ENCODE assay signal across 31 cellular contexts in the genomic region with DNA sequence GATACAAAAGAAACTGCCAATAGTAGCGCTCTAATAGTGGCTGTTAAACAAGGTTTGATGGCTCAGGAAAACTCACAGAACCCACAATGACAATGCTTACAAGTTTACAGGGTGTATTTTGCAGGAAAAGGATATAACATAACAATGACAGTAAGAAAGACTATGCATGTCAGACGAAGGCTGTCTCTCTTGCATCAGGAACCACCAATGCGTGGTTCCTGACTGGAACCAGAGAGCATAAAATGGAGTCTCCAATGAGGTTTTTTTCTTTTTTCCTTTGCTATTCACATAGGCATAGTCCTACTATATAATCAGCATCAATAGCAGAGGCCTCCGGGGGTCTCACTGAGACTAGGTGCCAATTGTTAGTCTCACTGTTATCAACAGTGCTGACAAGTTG.
"Had no signal": no experiment of that assay in that cellular context is flagged by ENCODE, and none has a peak within 500 bp of the region (broad histone marks: within the 10 kb centered on the region; RNA-seq: fewer than 3 reads in every experiment).

No MANE protein-coding gene starts in this region.

- H3K9me3 Mint-ChIP-seq: nephron, neural progenitor cell, type B pancreatic cell had no signal

- H3K4me2 ChIP-seq: neural progenitor cell had no signal

- H3K4me1 Mint-ChIP-seq: naive thymus-derived CD4-positive, alpha-beta T cell; natural killer cell; nephron; stimulated activated effector memory CD8-positive, alpha-beta T cell treated with anti-CD3 and anti-CD28 coated beads, Interleukin-12 subunit alpha, Interleukin-12 subunit beta, amount 100 ng/mL, for 72 hours; stimulated activated naive B cell treated with anti-CD40 and anti-IgM and Interleukin-4, amounts not matched to agents 10 μg/mL and 1 μg/mL and 100 μg/mL, for 72 hours; stimulated activated naive CD8-positive, alpha-beta T cell treated with anti-CD3 and anti-CD28 coated beads, Interleukin-15, amount 100 ng/mL, for 72 hours had no signal

- H3K79me2 ChIP-seq: parathyroid adenoma had no signal

- H3K4me1 ChIP-seq: neural progenitor cell, parathyroid adenoma, psoas muscle, right lobe of liver, sigmoid colon, suprapubic skin, testis, tibial artery, transverse colon, upper lobe of right lung, uterus had no signal

- H3K4me3 ChIP-seq: neural progenitor cell, ovary, psoas muscle, right lobe of liver, sigmoid colon, suprapubic skin, testis, tibial artery, transverse colon, upper lobe of right lung, uterus had no signal

- DNase-seq: naive thymus-derived CD4-positive, alpha-beta T cell; natural killer cell; nucleus accumbens; ovary; posterior cingulate gyrus; psoas muscle; right cardiac atrium; right lobe of liver; sigmoid colon; small intestine; stimulated activated CD4-positive, alpha-beta T cell treated with anti-CD3 and anti-CD28 coated beads, Interleukin-15, amount 100 ng/mL, for 24 hours; stimulated activated CD4-positive, alpha-beta T cell treated with anti-CD3 and anti-CD28 coated beads, Interleukin-2, amount 100 ng/mL, for 24 hours; stimulated activated CD4-positive, alpha-beta T cell treated with anti-CD3 and anti-CD28 coated beads, Interleukin-2, amount 100 ng/mL, for 48 hours; stimulated activated CD4-positive, alpha-beta T cell treated with anti-CD3 and anti-CD28 coated beads, Interleukin-4, amount 100 ng/mL, for 24 hours; stimulated activated naive B cell treated with anti-CD40 and anti-IgM and Interleukin-4, amounts not matched to agents 10 μg/mL and 1 μg/mL and 100 μg/mL, for 72 hours; stimulated activated naive CD8-positive, alpha-beta T cell treated with anti-CD3 and anti-CD28 coated beads, Interleukin-15, amount 100 ng/mL, for 72 hours; stimulated activated naive CD8-positive, alpha-beta T cell treated with anti-CD3 and anti-CD28 coated beads, Interleukin-15, Interleukin-2, amounts not matched to agents 100 U/mL and 50 U/mL, for 24 hours; substantia nigra; testis; tibial artery; transverse colon; upper lobe of right lung; uterus had no signal

- H3K4me3 Mint-ChIP-seq: naive thymus-derived CD4-positive, alpha-beta T cell; natural killer cell; nephron; neural progenitor cell; stimulated activated effector memory CD8-positive, alpha-beta T cell treated with anti-CD3 and anti-CD28 coated beads, Interleukin-12 subunit alpha, Interleukin-12 subunit beta, amount 100 ng/mL, for 72 hours; stimulated activated naive B cell treated with anti-CD40 and anti-IgM and Interleukin-4, amounts not matched to agents 10 μg/mL and 1 μg/mL and 100 μg/mL, for 72 hours; stimulated activated naive CD8-positive, alpha-beta T cell treated with anti-CD3 and anti-CD28 coated beads, Interleukin-15, amount 100 ng/mL, for 72 hours; type B pancreatic cell had no signal

- H3K9me3 ChIP-seq: neutrophil, ovary, psoas muscle, right lobe of liver, sigmoid colon, suprapubic skin, testis, tibial artery, transverse colon, upper lobe of right lung, uterus had no signal

- H3K36me3 ChIP-seq: neural progenitor cell, neutrophil, ovary, right lobe of liver, sigmoid colon, suprapubic skin, tibial artery, transverse colon, upper lobe of right lung, uterus had no signal

- H2AFZ ChIP-seq: neural progenitor cell, parathyroid adenoma had no signal

- H3K27me3 ChIP-seq: neural progenitor cell, neutrophil, ovary, right lobe of liver, sigmoid colon, suprapubic skin, testis, tibial artery, transverse colon, upper lobe of right lung, uterus had no signal

- ATAC-seq: naive thymus-derived CD4-positive, alpha-beta T cell; natural killer cell; psoas muscle; right cardiac atrium; right lobe of liver; stimulated activated effector memory CD8-positive, alpha-beta T cell treated with anti-CD3 and anti-CD28 coated beads, Interleukin-12 subunit alpha, Interleukin-12 subunit beta, amount 100 ng/mL, for 72 hours; stimulated activated naive B cell treated with anti-CD40 and anti-IgM and Interleukin-4, amounts not matched to agents 10 μg/mL and 1 μg/mL and 100 μg/mL, for 72 hours; stimulated activated naive CD8-positive, alpha-beta T cell treated with anti-CD3 and anti-CD28 coated beads, Interleukin-15, amount 100 ng/mL, for 72 hours; stimulated activated naive CD8-positive, alpha-beta T cell treated with anti-CD3 and anti-CD28 coated beads, Interleukin-15, Interleukin-2, amounts not matched to agents 100 U/mL and 50 U/mL, for 24 hours; upper lobe of right lung had no signal

- H3K27ac Mint-ChIP-seq: naive thymus-derived CD4-positive, alpha-beta T cell; natural killer cell; nephron; neural progenitor cell; progenitor cell of endocrine pancreas; stimulated activated effector memory CD8-positive, alpha-beta T cell treated with anti-CD3 and anti-CD28 coated beads, Interleukin-12 subunit alpha, Interleukin-12 subunit beta, amount 100 ng/mL, for 72 hours; stimulated activated naive B cell treated with anti-CD40 and anti-IgM and Interleukin-4, amounts not matched to agents 10 μg/mL and 1 μg/mL and 100 μg/mL, for 72 hours; stimulated activated naive CD8-positive, alpha-beta T cell treated with anti-CD3 and anti-CD28 coated beads, Interleukin-15, amount 100 ng/mL, for 72 hours; type B pancreatic cell had no signal

- H3K36me3 Mint-ChIP-seq: naive thymus-derived CD4-positive, alpha-beta T cell; natural killer cell; neural progenitor cell; stimulated activated effector memory CD8-positive, alpha-beta T cell treated with anti-CD3 and anti-CD28 coated beads, Interleukin-12 subunit alpha, Interleukin-12 subunit beta, amount 100 ng/mL, for 72 hours; stimulated activated naive B cell treated with anti-CD40 and anti-IgM and Interleukin-4, amounts not matched to agents 10 μg/mL and 1 μg/mL and 100 μg/mL, for 72 hours; type B pancreatic cell had no signal

- H3K9ac ChIP-seq: neural progenitor cell, parathyroid adenoma had no signal

- H3K27ac ChIP-seq: neural progenitor cell, neutrophil, ovary, parathyroid adenoma, psoas muscle, right lobe of liver, sigmoid colon, suprapubic skin, testis, tibial artery, transverse colon, upper lobe of right lung, uterus had no signal

- H3K27me3 Mint-ChIP-seq: naive thymus-derived CD4-positive, alpha-beta T cell; progenitor cell of endocrine pancreas; stimulated activated naive B cell treated with anti-CD40 and anti-IgM and Interleukin-4, amounts not matched to agents 10 μg/mL and 1 μg/mL and 100 μg/mL, for 72 hours; stimulated activated naive CD8-positive, alpha-beta T cell treated with anti-CD3 and anti-CD28 coated beads, Interleukin-15, amount 100 ng/mL, for 72 hours had no signal
